Comparison of ENCODE assay signal across 7 cellular contexts in genomic region chr9:37965672-37966345, GRCh38.
A peak's percentile ranks its signal among the peaks of the same experiment; 100 is the strongest.
DNase-seq lines count a peak whose midpoint lies in the region; ATAC-seq and TF ChIP-seq lines count a peak whose summit lies in the region.
"Not testable (repeated sequence)": the region's sequence is repeated elsewhere in the genome, so short reads cannot be mapped to it uniquely, and the experiment has no call there.

No MANE protein-coding gene starts in this region.

- intact Hi-C loops in body of pancreas (cut with DNase I): loop anchor here (10.0 kb wide), 1 partner anchor 49 kb away; no protein-coding TSS in a partner anchor
- intact Hi-C loops in prostate gland (cut with DNase I): not testable (repeated sequence)

- H3K27ac Mint-ChIP-seq in immature natural killer cell: peak overlapping the region in 2 of 6 donors; percentile 22 to 74

- DNase-seq in RWPE2 (ENCODE audit: low spot score); prostate gland (ENCODE audit: low spot score): not testable (repeated sequence)
- DNase-seq in body of pancreas (peak; percentile 63 to 85 (median 74)), immature natural killer cell (peak in 2 of 3 donors; percentile 7 to 9)

- H3K27me3 Mint-ChIP-seq in immature natural killer cell (ENCODE audit: low read depth in 3 of 3): not testable (repeated sequence)

- H3K36me3 ChIP-seq in RWPE2 (ENCODE audit: low read depth): peaks cover 24% of the 10 kb centered on the region
- not testable (repeated sequence) for H3K36me3 ChIP-seq in body of pancreas (replicated peaks in 1 of 2; ENCODE audit: insufficient read depth in 1 of 2, low read depth in 2 of 2); prostate gland

- H3K27ac ChIP-seq in RWPE2 (ENCODE audit: poor library complexity, severe bottlenecking): peak overlapping the region; percentile 93
- peak overlapping the region; percentile 94 to 99 (median 97) for H3K27ac ChIP-seq in body of pancreas
- peak overlapping the region; percentile 76 to 78 for H3K27ac ChIP-seq in prostate gland

- TF ChIP-seq CTCF in RWPE2 (IDR thresholded peaks at IDR 0.05; ENCODE audit: poor library complexity, severe bottlenecking); body of pancreas (IDR thresholded peaks at IDR 0.05); prostate gland (IDR thresholded peaks at IDR 0.05): not testable (repeated sequence)

- peak overlapping the region in 2 of 5 donors; percentile 4 to 60 for H3K4me3 Mint-ChIP-seq in immature natural killer cell

- TF ChIP-seq POLR2A in body of pancreas (IDR thresholded peaks at IDR 0.05): peak in 1 of 3 donors; percentile 37
- TF ChIP-seq POLR2A in prostate gland (IDR thresholded peaks at IDR 0.05): not testable (repeated sequence)

- not testable (repeated sequence) for H3K4me3 ChIP-seq in RWPE2 (ENCODE audit: severe bottlenecking); body of pancreas; prostate gland

- H3K4me1 Mint-ChIP-seq in immature natural killer cell: peaks cover 25 to 38% of the 10 kb centered on the region in 2 donors

- not testable (repeated sequence) for H3K27me3 ChIP-seq in RWPE2 (ENCODE audit: insufficient read depth, poor library complexity, severe bottlenecking); body of pancreas; prostate gland (replicated peaks; ENCODE audit: insufficient read depth)

- H3K36me3 Mint-ChIP-seq in immature natural killer cell: not testable (repeated sequence)

- H3K4me1 ChIP-seq in RWPE2 (ENCODE audit: insufficient read depth, poor library complexity, severe bottlenecking) (peaks cover 56% of the 10 kb centered on the region), body of pancreas (peaks cover 94% of the 10 kb centered on the region), prostate gland (replicated peaks) (peaks cover 15% of the 10 kb centered on the region)

- not testable (repeated sequence) for H3K9me3 ChIP-seq in RWPE2 (ENCODE audit: severe bottlenecking); body of pancreas; prostate gland

- H3K9me3 Mint-ChIP-seq in immature natural killer cell: not testable (repeated sequence)

- 42 to 72% methylated on average over 3 to 6 of the region's 7 CpGs for WGBS in body of pancreas, 2 donors
- WGBS in prostate gland: 80% methylated on average over 7 of the region's 7 CpGs

- ATAC-seq in GM18909 (IDR thresholded peaks at IDR 0.05; ENCODE audit: poor library complexity, unreplicated experiment) (peak; percentile 74), HG02588 (IDR thresholded peaks at IDR 0.05; ENCODE audit: unreplicated experiment) (peak; percentile 57), HG03432 (IDR thresholded peaks at IDR 0.05; ENCODE audit: unreplicated experiment) (peak; percentile 71), body of pancreas (peak; percentile 49)
- not testable (repeated sequence) for ATAC-seq in RWPE2 (ENCODE audit: low read depth)
